Comparison of ENCODE assay signal across 27 cellular contexts in genomic region chr2:238913931-238914647, GRCh38.
DNase-seq lines count a peak whose midpoint lies in the region; ATAC-seq and TF ChIP-seq lines count a peak whose summit lies in the region.
"Had no signal": no experiment of that assay in that cellular context is flagged by ENCODE, and none has a peak within 500 bp of the region (broad histone marks: within the 10 kb centered on the region; RNA-seq: fewer than 3 reads in every experiment).

No MANE protein-coding gene starts in this region.

- H3K4me3 ChIP-seq in left lung (no peak overlapping the region), spleen (no peak overlapping the region)
- H3K4me3 ChIP-seq: cardiac muscle cell, gastrocnemius medialis, lower lobe of right lung, thyroid gland had no signal

- TF ChIP-seq CTCF in RWPE1 (conservative IDR thresholded peaks at IDR 0.05; ENCODE audit: low read depth) (no peak), left lung (IDR thresholded peaks at IDR 0.05) (no peak), spleen (IDR thresholded peaks at IDR 0.05 in 8 of 11, conservative IDR thresholded peaks at IDR 0.05 in 3 of 11) (no peak)

- H3K27ac ChIP-seq in RWPE1 = peak overlapping the region; percentile 48
- H3K27ac ChIP-seq in left lung = no peak overlapping the region
- H3K27ac ChIP-seq in spleen = no peak overlapping the region
- H3K27ac ChIP-seq: 22Rv1, cardiac muscle cell, gastrocnemius medialis, lower lobe of right lung, neutrophil, thyroid gland had no signal

- no peaks in the 10 kb centered on the region for H3K36me3 ChIP-seq in left lung
- H3K36me3 ChIP-seq in spleen = no peaks in the 10 kb centered on the region
- H3K36me3 ChIP-seq: cardiac muscle cell, gastrocnemius medialis, lower lobe of right lung, neutrophil, thyroid gland had no signal

- 82 to 90% (median 88%) methylated on average over 18 to 22 of the region's 22 CpGs for WGBS in spleen, 5 donors

- H3K9me3 ChIP-seq in left lung (no peaks in the 10 kb centered on the region), spleen (no peaks in the 10 kb centered on the region)
- H3K9me3 ChIP-seq: gastrocnemius medialis, lower lobe of right lung, neutrophil, thyroid gland had no signal

- POLR2A ChIA-PET in RWPE1 (lab: Yijun Ruan, JAX; ENCODE audit: low non-redundant PET) = no interaction called here

- intact Hi-C loops in left lung (cut with DNase I) (no loop called here), spleen (cut with DNase I; ENCODE audit: low total_unique reads) (no loop called here)

- H3K4me1 ChIP-seq in left lung (no peaks in the 10 kb centered on the region), spleen (no peaks in the 10 kb centered on the region)
- H3K4me1 ChIP-seq: gastrocnemius medialis, lower lobe of right lung had no signal

- no peaks in the 10 kb centered on the region for H3K9me3 Mint-ChIP-seq in activated T-cell treated with anti-CD3 and anti-CD28 coated beads, Interleukin-2, amount 50 U/mL, for 4 hours
- H3K9me3 Mint-ChIP-seq: activated CD4-positive, alpha-beta memory T cell treated with anti-CD3 and anti-CD28 coated beads for 36 hours had no signal

- H3K4me1 Mint-ChIP-seq in activated T-cell treated with anti-CD3 and anti-CD28 coated beads, Interleukin-2, amount 50 U/mL, for 4 hours (ENCODE audit: low read depth) = no peaks in the 10 kb centered on the region

- H3K27me3 ChIP-seq in left lung (peaks cover 0 to 29% of the 10 kb centered on the region in 2 donors), spleen (replicated peaks in 1 of 7) (peaks cover 0 to 50% (median 0%) of the 10 kb centered on the region in 7 donors)
- H3K27me3 ChIP-seq: cardiac muscle cell, thyroid gland had no signal

- no peak for ATAC-seq in activated T-cell treated with anti-CD3 and anti-CD28 coated beads, Interleukin-2, amount 50 U/mL, for 4 hours
- ATAC-seq in left lung = no peak
- ATAC-seq: gastrocnemius medialis; lower lobe of right lung; SK-N-SH treated with all-trans-retinoic acid at 6 μM for 48 hours; stimulated activated naive CD8-positive, alpha-beta T cell treated with anti-CD3 and anti-CD28 coated beads, Interleukin-15, Interleukin-2, amounts not matched to agents 100 U/mL and 50 U/mL, for 24 hours had no signal

- CTCF ChIA-PET in RWPE1 (lab: Yijun Ruan, JAX) = no interaction called here

- no peak for TF ChIP-seq POLR2A in spleen (IDR thresholded peaks at IDR 0.05)

- H3K27me3 Mint-ChIP-seq in activated T-cell treated with anti-CD3 and anti-CD28 coated beads, Interleukin-2, amount 50 U/mL, for 4 hours (ENCODE audit: low read depth) = peaks cover 17% of the 10 kb centered on the region

- no peaks in the 10 kb centered on the region for H3K36me3 Mint-ChIP-seq in activated T-cell treated with anti-CD3 and anti-CD28 coated beads, Interleukin-2, amount 50 U/mL, for 4 hours (ENCODE audit: insufficient read depth)
- H3K36me3 Mint-ChIP-seq: activated CD4-positive, alpha-beta memory T cell treated with anti-CD3 and anti-CD28 coated beads for 36 hours had no signal

- no peak overlapping the region for H3K4me3 Mint-ChIP-seq in activated T-cell treated with anti-CD3 and anti-CD28 coated beads, Interleukin-2, amount 50 U/mL, for 4 hours
- H3K4me3 Mint-ChIP-seq: activated CD4-positive, alpha-beta memory T cell treated with anti-CD3 and anti-CD28 coated beads for 36 hours had no signal

- peak; percentile 8 for DNase-seq in activated T-cell treated with anti-CD3 and anti-CD28 coated beads, Interleukin-2, amount 50 U/mL, for 1 hour
- no peak for DNase-seq in activated T-cell treated with anti-CD3 and anti-CD28 coated beads, Interleukin-2, amount 50 U/mL, for 4 hours
- DNase-seq in RWPE1 (ENCODE audit: low spot score) = no peak
- peak; percentile 27 to 58 for DNase-seq in left lung
- peak; percentile 60 for DNase-seq in spleen
- DNase-seq in NCI-H82 treated with DMSO at 0.1 percent for 48 hours (lab: John Stamatoyannopoulos, UW; ENCODE audit: unreplicated experiment) = no peak
- no peak for DNase-seq in DMS114 treated with DMSO at 0.1 percent for 48 hours (lab: John Stamatoyannopoulos, UW; ENCODE audit: unreplicated experiment)
- no peak for DNase-seq in cerebellum (ENCODE audit: low spot score)
- DNase-seq: activated CD4-positive, alpha-beta memory T cell treated with anti-CD3 and anti-CD28 coated beads for 36 hours; activated CD4-positive, CD25-positive, alpha-beta regulatory T cell; activated naive CD4-positive, alpha-beta T cell; DMS79; gastrocnemius medialis; GOT3; hypothalamus; lower lobe of right lung; NCI-H1105 treated with DMSO at 0.1 percent for 48 hours; NCI-H2081 treated with DMSO at 0.1 percent for 48 hours; stimulated activated CD4-positive, alpha-beta T cell treated with anti-CD3 and anti-CD28 coated beads, Interleukin-12 subunit alpha, Interleukin-12 subunit beta, amount 100 ng/mL, for 4 hours; stimulated activated CD4-positive, alpha-beta T cell treated with anti-CD3 and anti-CD28 coated beads, Interleukin-4, amount 100 ng/mL, for 4 hours; stimulated activated naive CD8-positive, alpha-beta T cell treated with anti-CD3 and anti-CD28 coated beads, Interleukin-15, Interleukin-2, amounts not matched to agents 100 U/mL and 50 U/mL, for 24 hours; T-helper 9 cell; thyroid gland had no signal

Comparison
In these comparisons a context has a peak if more than half of its experiments do, and no peak if none do; other contexts are left out.
1. DNase-seq: peak in activated T-cell treated with anti-CD3 and anti-CD28 coated beads, Interleukin-2, amount 50 U/mL, for 1 hour (single experiment), left lung (2 of 2) and spleen (single experiment); none in activated T-cell treated with anti-CD3 and anti-CD28 coated beads, Interleukin-2, amount 50 U/mL, for 4 hours (single experiment), RWPE1 (single experiment), NCI-H82 treated with DMSO at 0.1 percent for 48 hours (single experiment), DMS114 treated with DMSO at 0.1 percent for 48 hours (single experiment) and cerebellum (single experiment).